In the genomic region with DNA sequence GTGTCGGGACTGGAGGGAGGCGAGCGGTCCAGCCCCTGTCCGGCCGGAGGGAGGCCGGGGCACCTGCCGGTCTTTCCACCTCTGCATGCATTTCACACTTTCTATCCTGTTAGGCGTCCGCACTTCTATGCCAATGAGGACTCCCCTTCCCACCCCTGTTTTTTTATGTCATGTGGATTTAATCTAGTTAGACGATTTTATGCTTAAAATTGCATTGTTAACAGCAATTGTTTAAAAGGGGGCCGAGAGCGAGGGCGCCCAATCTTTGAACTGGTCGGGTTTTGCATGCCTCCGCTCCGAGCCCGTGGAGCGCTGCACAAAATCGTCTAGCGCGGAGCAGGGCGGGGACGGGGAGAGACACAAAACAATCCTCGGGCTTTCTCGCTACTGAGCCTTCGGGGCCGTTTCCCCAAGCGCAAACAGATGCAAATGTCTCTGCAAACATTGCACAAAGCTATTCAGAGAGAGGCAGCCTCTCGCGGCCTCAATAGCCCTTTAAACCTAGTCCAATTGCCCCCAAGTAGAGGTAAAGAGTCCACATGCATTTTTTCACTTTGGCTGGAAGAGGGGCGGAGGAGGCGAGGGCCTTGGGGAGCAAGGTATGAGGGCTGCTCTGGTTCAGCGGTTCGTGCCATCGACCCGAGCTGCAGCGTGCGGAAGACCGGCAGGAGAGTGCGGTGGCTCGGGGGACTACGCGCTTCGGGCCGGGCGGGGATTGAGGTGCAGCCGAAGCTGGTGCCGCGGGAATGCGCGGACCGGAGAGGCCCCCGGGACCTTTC, we compare ENCODE assay signal across 1 cellular context.
A peak's percentile ranks its signal among the peaks of the same experiment; 100 is the strongest.
TF ChIP-seq lines count a peak whose summit lies in the region.

No MANE protein-coding gene starts in this region.

TF ChIP-seq in HepG2, 621 proteins besides CTCF, POLR2A, EP300 and RAD21 (continued from another document and continues in another):
- TF ChIP-seq KLF12 (CRISPR knock-in tag; IDR thresholded peaks at IDR 0.05; ENCODE audit: borderline replicate concordance) (0 out of 2 replicates have a peak, but pooled peaks have one; percentile 48), ZNF746 (CRISPR knock-in tag; IDR thresholded peaks at IDR 0.05) (no peak), ZFP62 (CRISPR knock-in tag; IDR thresholded peaks at IDR 0.05) (no peak), FOXK2 (IDR thresholded peaks at IDR 0.05) (no peak), RBFOX2 (IDR thresholded peaks at IDR 0.05; ENCODE audit: low read depth, low read length) (peak; percentile 48), ZNF354B (CRISPR knock-in tag; IDR thresholded peaks at IDR 0.05) (no peak), HNF1A (IDR thresholded peaks at IDR 0.05; ENCODE audit: low read depth) (0 out of 2 replicates have a peak, but pooled peaks have one; percentile 21), HNF1A (CRISPR knock-in tag; IDR thresholded peaks at IDR 0.05; ENCODE audit: borderline replicate concordance) (0 out of 2 replicates have a peak, but pooled peaks have one; percentile 5), KLF15 (CRISPR knock-in tag; IDR thresholded peaks at IDR 0.05; ENCODE audit: borderline replicate concordance) (no peak), SIN3B (IDR thresholded peaks at IDR 0.05; ENCODE audit: low read length) (no peak), RARA (CRISPR knock-in tag; IDR thresholded peaks at IDR 0.05) (peak; percentile 57), ZBTB10 (CRISPR knock-in tag; IDR thresholded peaks at IDR 0.05; ENCODE audit: borderline replicate concordance) (no peak), CBX1 (IDR thresholded peaks at IDR 0.05; ENCODE audit: low read depth) (no peak), SRF (IDR thresholded peaks at IDR 0.05; ENCODE audit: low read depth, low read length) (no peak), ISL2 (CRISPR knock-in tag; IDR thresholded peaks at IDR 0.05) (peak; percentile 79), ESRRA (CRISPR knock-in tag; IDR thresholded peaks at IDR 0.05; ENCODE audit: low read depth) (no peak), TMF1 (CRISPR knock-in tag; IDR thresholded peaks at IDR 0.05; ENCODE audit: low read depth) (no peak), POLR2G (IDR thresholded peaks at IDR 0.05; ENCODE audit: low read depth, low read length) (peak; percentile 47), BRCA1 (CRISPR knock-in tag; IDR thresholded peaks at IDR 0.05) (no peak), KLF13 (CRISPR knock-in tag; IDR thresholded peaks at IDR 0.05) (no peak), KDM6A (CRISPR knock-in tag; IDR thresholded peaks at IDR 0.05; ENCODE audit: low read depth) (peak; percentile 74; the same call in 1 of the 2 replicates), HNRNPH1 (optimal IDR thresholded peaks at IDR 0.05; ENCODE audit: low read depth, low read length) (no peak)
- TF ChIP-seq, protein P1, sequence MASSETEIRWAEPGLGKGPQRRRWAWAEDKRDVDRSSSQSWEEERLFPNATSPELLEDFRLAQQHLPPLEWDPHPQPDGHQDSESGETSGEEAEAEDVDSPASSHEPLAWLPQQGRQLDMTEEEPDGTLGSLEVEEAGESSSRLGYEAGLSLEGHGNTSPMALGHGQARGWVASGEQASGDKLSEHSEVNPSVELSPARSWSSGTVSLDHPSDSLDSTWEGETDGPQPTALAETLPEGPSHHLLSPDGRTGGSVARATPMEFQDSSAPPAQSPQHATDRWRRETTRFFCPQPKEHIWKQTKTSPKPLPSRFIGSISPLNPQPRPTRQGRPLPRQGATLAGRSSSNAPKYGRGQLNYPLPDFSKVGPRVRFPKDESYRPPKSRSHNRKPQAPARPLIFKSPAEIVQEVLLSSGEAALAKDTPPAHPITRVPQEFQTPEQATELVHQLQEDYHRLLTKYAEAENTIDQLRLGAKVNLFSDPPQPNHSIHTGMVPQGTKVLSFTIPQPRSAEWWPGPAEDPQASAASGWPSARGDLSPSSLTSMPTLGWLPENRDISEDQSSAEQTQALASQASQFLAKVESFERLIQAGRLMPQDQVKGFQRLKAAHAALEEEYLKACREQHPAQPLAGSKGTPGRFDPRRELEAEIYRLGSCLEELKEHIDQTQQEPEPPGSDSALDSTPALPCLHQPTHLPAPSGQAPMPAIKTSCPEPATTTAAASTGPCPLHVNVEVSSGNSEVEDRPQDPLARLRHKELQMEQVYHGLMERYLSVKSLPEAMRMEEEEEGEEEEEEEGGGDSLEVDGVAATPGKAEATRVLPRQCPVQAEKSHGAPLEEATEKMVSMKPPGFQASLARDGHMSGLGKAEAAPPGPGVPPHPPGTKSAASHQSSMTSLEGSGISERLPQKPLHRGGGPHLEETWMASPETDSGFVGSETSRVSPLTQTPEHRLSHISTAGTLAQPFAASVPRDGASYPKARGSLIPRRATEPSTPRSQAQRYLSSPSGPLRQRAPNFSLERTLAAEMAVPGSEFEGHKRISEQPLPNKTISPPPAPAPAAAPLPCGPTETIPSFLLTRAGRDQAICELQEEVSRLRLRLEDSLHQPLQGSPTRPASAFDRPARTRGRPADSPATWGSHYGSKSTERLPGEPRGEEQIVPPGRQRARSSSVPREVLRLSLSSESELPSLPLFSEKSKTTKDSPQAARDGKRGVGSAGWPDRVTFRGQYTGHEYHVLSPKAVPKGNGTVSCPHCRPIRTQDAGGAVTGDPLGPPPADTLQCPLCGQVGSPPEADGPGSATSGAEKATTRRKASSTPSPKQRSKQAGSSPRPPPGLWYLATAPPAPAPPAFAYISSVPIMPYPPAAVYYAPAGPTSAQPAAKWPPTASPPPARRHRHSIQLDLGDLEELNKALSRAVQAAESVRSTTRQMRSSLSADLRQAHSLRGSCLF (CRISPR knock-in tag; IDR thresholded peaks at IDR 0.05; ENCODE audit: borderline replicate concordance) = no peak
- TF ChIP-seq, protein P2, sequence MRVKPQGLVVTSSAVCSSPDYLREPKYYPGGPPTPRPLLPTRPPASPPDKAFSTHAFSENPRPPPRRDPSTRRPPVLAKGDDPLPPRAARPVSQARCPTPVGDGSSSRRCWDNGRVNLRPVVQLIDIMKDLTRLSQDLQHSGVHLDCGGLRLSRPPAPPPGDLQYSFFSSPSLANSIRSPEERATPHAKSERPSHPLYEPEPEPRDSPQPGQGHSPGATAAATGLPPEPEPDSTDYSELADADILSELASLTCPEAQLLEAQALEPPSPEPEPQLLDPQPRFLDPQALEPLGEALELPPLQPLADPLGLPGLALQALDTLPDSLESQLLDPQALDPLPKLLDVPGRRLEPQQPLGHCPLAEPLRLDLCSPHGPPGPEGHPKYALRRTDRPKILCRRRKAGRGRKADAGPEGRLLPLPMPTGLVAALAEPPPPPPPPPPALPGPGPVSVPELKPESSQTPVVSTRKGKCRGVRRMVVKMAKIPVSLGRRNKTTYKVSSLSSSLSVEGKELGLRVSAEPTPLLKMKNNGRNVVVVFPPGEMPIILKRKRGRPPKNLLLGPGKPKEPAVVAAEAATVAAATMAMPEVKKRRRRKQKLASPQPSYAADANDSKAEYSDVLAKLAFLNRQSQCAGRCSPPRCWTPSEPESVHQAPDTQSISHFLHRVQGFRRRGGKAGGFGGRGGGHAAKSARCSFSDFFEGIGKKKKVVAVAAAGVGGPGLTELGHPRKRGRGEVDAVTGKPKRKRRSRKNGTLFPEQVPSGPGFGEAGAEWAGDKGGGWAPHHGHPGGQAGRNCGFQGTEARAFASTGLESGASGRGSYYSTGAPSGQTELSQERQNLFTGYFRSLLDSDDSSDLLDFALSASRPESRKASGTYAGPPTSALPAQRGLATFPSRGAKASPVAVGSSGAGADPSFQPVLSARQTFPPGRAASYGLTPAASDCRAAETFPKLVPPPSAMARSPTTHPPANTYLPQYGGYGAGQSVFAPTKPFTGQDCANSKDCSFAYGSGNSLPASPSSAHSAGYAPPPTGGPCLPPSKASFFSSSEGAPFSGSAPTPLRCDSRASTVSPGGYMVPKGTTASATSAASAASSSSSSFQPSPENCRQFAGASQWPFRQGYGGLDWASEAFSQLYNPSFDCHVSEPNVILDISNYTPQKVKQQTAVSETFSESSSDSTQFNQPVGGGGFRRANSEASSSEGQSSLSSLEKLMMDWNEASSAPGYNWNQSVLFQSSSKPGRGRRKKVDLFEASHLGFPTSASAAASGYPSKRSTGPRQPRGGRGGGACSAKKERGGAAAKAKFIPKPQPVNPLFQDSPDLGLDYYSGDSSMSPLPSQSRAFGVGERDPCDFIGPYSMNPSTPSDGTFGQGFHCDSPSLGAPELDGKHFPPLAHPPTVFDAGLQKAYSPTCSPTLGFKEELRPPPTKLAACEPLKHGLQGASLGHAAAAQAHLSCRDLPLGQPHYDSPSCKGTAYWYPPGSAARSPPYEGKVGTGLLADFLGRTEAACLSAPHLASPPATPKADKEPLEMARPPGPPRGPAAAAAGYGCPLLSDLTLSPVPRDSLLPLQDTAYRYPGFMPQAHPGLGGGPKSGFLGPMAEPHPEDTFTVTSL (CRISPR knock-in tag; IDR thresholded peaks at IDR 0.05; ENCODE audit: borderline replicate concordance) = no peak
- TF ChIP-seq, protein P3, sequence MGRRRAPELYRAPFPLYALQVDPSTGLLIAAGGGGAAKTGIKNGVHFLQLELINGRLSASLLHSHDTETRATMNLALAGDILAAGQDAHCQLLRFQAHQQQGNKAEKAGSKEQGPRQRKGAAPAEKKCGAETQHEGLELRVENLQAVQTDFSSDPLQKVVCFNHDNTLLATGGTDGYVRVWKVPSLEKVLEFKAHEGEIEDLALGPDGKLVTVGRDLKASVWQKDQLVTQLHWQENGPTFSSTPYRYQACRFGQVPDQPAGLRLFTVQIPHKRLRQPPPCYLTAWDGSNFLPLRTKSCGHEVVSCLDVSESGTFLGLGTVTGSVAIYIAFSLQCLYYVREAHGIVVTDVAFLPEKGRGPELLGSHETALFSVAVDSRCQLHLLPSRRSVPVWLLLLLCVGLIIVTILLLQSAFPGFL (CRISPR knock-in tag; IDR thresholded peaks at IDR 0.05) = no peak
- TF ChIP-seq, protein P4, sequence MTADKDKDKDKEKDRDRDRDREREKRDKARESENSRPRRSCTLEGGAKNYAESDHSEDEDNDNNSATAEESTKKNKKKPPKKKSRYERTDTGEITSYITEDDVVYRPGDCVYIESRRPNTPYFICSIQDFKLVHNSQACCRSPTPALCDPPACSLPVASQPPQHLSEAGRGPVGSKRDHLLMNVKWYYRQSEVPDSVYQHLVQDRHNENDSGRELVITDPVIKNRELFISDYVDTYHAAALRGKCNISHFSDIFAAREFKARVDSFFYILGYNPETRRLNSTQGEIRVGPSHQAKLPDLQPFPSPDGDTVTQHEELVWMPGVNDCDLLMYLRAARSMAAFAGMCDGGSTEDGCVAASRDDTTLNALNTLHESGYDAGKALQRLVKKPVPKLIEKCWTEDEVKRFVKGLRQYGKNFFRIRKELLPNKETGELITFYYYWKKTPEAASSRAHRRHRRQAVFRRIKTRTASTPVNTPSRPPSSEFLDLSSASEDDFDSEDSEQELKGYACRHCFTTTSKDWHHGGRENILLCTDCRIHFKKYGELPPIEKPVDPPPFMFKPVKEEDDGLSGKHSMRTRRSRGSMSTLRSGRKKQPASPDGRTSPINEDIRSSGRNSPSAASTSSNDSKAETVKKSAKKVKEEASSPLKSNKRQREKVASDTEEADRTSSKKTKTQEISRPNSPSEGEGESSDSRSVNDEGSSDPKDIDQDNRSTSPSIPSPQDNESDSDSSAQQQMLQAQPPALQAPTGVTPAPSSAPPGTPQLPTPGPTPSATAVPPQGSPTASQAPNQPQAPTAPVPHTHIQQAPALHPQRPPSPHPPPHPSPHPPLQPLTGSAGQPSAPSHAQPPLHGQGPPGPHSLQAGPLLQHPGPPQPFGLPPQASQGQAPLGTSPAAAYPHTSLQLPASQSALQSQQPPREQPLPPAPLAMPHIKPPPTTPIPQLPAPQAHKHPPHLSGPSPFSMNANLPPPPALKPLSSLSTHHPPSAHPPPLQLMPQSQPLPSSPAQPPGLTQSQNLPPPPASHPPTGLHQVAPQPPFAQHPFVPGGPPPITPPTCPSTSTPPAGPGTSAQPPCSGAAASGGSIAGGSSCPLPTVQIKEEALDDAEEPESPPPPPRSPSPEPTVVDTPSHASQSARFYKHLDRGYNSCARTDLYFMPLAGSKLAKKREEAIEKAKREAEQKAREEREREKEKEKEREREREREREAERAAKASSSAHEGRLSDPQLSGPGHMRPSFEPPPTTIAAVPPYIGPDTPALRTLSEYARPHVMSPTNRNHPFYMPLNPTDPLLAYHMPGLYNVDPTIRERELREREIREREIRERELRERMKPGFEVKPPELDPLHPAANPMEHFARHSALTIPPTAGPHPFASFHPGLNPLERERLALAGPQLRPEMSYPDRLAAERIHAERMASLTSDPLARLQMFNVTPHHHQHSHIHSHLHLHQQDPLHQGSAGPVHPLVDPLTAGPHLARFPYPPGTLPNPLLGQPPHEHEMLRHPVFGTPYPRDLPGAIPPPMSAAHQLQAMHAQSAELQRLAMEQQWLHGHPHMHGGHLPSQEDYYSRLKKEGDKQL (CRISPR knock-in tag; IDR thresholded peaks at IDR 0.05; ENCODE audit: low read depth) = peak; percentile 90; the same call in 1 of the 2 replicates
